In genomic region chr9:131752231-131752884, GRCh38 we compare ENCODE assay signal across 23 cellular contexts.
"Had no signal": no experiment of that assay in that cellular context is flagged by ENCODE, and none has a peak within 500 bp of the region (broad histone marks: within the 10 kb centered on the region; RNA-seq: fewer than 3 reads in every experiment).

No MANE protein-coding gene starts in this region.

- H3K79me2 ChIP-seq: hepatocyte had no signal

- H3K36me3 ChIP-seq: esophagus muscularis mucosa, neutrophil, pancreas, right lobe of liver, stomach, upper lobe of left lung, WERI-Rb-1 had no signal

- H3K27ac ChIP-seq: esophagus muscularis mucosa, hepatocyte, neutrophil, pancreas, right lobe of liver, stomach, upper lobe of left lung, WERI-Rb-1 had no signal

- H3K4me3 ChIP-seq: esophagus muscularis mucosa, hepatocyte, pancreas, right lobe of liver, stomach, upper lobe of left lung had no signal

- H2AFZ ChIP-seq: hepatocyte had no signal

- H3K27ac Mint-ChIP-seq: dendritic cell treated with granulocyte-macrophage colony-stimulating factor and Interleukin-4, amounts not matched to agents 40 ng/mL and 50 ng/mL, for 4 days; naive thymus-derived CD8-positive, alpha-beta T cell had no signal

- ATAC-seq: left cardiac atrium; naive thymus-derived CD8-positive, alpha-beta T cell; pancreas; right lobe of liver had no signal

- DNase-seq: activated CD4-positive, alpha-beta T cell treated with anti-CD3 and anti-CD28 coated beads for 1 hour; activated CD8-positive, alpha-beta memory T cell treated with anti-CD3 and anti-CD28 coated beads for 24 hours; activated CD8-positive, alpha-beta memory T cell treated with anti-CD3 and anti-CD28 coated beads, Interleukin-2, amount 50 U/mL, for 48 hours; activated effector memory CD4-positive, alpha-beta T cell treated with Interleukin-2 at 50 U/mL for 16 hours; activated naive CD4-positive, alpha-beta T cell treated with anti-CD3 and anti-CD28 coated beads, Interleukin-2, amount 50 U/mL, for 16 hours; activated T-cell treated with anti-CD3 and anti-CD28 coated beads, Interleukin-2, amount 50 U/mL, for 48 hours; effector CD8-positive, alpha-beta T cell; left cardiac atrium; mesenchymal stem cell; naive thymus-derived CD8-positive, alpha-beta T cell; right lobe of liver; small intestine; stimulated activated CD4-positive, alpha-beta T cell treated with anti-CD3 and anti-CD28 coated beads, Interleukin-15, amount 100 ng/mL, for 24 hours; stimulated activated CD4-positive, alpha-beta T cell treated with anti-CD3 and anti-CD28 coated beads, Interleukin-2, amount 100 ng/mL, for 48 hours; stomach; T-helper 2 cell; upper lobe of left lung; WERI-Rb-1 had no signal

- H3K4me3 Mint-ChIP-seq: dendritic cell treated with granulocyte-macrophage colony-stimulating factor and Interleukin-4, amounts not matched to agents 40 ng/mL and 50 ng/mL, for 4 days; naive thymus-derived CD8-positive, alpha-beta T cell had no signal

- H3K9me3 Mint-ChIP-seq: dendritic cell treated with granulocyte-macrophage colony-stimulating factor and Interleukin-4, amounts not matched to agents 40 ng/mL and 50 ng/mL, for 4 days; naive thymus-derived CD8-positive, alpha-beta T cell had no signal

- H3K4me1 ChIP-seq: pancreas, right lobe of liver, upper lobe of left lung had no signal

- H3K9me3 ChIP-seq: esophagus muscularis mucosa, neutrophil, pancreas, right lobe of liver, stomach, upper lobe of left lung had no signal

- H3K4me2 ChIP-seq: hepatocyte had no signal

- H3K27me3 ChIP-seq: hepatocyte, pancreas, right lobe of liver, upper lobe of left lung had no signal

- H3K36me3 Mint-ChIP-seq: naive thymus-derived CD8-positive, alpha-beta T cell had no signal
